In genomic region chr14:96263347-96264199, GRCh38 we compare ENCODE assay signal across 1 cellular context.
TF ChIP-seq lines count a peak whose summit lies in the region.

No MANE protein-coding gene starts in this region.

TF ChIP-seq in SK-N-SH, 30 proteins besides CTCF, POLR2A, EP300 and RAD21:
- TF ChIP-seq NRF1 (IDR thresholded peaks at IDR 0.05; ENCODE audit: low read depth, low read length) = no peak
- TF ChIP-seq SIN3A (IDR thresholded peaks at IDR 0.05; ENCODE audit: borderline replicate concordance, low read depth, low read length) = no peak
- TF ChIP-seq TCF12 (IDR thresholded peaks at IDR 0.05) = no peak
- TF ChIP-seq CHD2 (IDR thresholded peaks at IDR 0.05; ENCODE audit: low read length, partially characterized antibody) = no peak
- no peak for TF ChIP-seq EZH2phosphoT487 (IDR thresholded peaks at IDR 0.05; ENCODE audit: borderline replicate concordance, low read depth)
- TF ChIP-seq, protein P1, sequence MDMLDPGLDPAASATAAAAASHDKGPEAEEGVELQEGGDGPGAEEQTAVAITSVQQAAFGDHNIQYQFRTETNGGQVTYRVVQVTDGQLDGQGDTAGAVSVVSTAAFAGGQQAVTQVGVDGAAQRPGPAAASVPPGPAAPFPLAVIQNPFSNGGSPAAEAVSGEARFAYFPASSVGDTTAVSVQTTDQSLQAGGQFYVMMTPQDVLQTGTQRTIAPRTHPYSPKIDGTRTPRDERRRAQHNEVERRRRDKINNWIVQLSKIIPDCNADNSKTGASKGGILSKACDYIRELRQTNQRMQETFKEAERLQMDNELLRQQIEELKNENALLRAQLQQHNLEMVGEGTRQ (IDR thresholded peaks at IDR 0.05; ENCODE audit: borderline replicate concordance, low read depth, low read length) = no peak
- no peak for TF ChIP-seq REST (IDR thresholded peaks at IDR 0.05; ENCODE audit: low read depth, low read length)
